Comparison of ENCODE assay signal across 16 cellular contexts in genomic region chr19:46872967-46873366, GRCh38. TPM values are rescaled to one million over a fixed set of nuclear protein-coding genes. Genes with fewer than 3 reads are reported as not detected.
A peak's percentile ranks its signal among the peaks of the same experiment; 100 is the strongest.
DNase-seq lines count a peak whose midpoint lies in the region; ATAC-seq and TF ChIP-seq lines count a peak whose summit lies in the region.
"Had no signal": no experiment of that assay in that cellular context is flagged by ENCODE, and none has a peak within 500 bp of the region (broad histone marks: within the 10 kb centered on the region; RNA-seq: fewer than 3 reads in every experiment).

No MANE protein-coding gene starts in this region.

- peaks cover 6% of the 10 kb centered on the region for H3K79me1 ChIP-seq in mesenchymal stem cell (replicated peaks; ENCODE audit: low read length, poor library complexity, severe bottlenecking)

- H3K9me3 Mint-ChIP-seq in stimulated activated effector memory CD8-positive, alpha-beta T cell treated with anti-CD3 and anti-CD28 coated beads, Interleukin-12 subunit alpha, Interleukin-12 subunit beta, amount 100 ng/mL, for 72 hours, result no peaks in the 10 kb centered on the region
- H3K9me3 Mint-ChIP-seq: CD4-positive, alpha-beta memory T cell had no signal

- no peaks in the 10 kb centered on the region for H3K36me3 ChIP-seq in breast epithelium
- H3K36me3 ChIP-seq in mesenchymal stem cell (ENCODE audit: control insufficient read depth in 1 of 2, insufficient read depth in 2 of 2, low read depth in 1 of 2, low read length in 2 of 2), result peaks cover 0 to 7% of the 10 kb centered on the region in 2 experiments

- H3K14ac ChIP-seq in mesenchymal stem cell (ENCODE audit: low read length in 2 of 2), result no peak overlapping the region

- H3K4me3 ChIP-seq in breast epithelium (no peak overlapping the region), mesenchymal stem cell (ENCODE audit: insufficient read depth in 1 of 2, low read depth in 1 of 2, low read length in 2 of 2) (no peak overlapping the region)

- peak overlapping the region; percentile 19 to 68 for H3K27ac ChIP-seq in breast epithelium
- no peak overlapping the region for H3K27ac ChIP-seq in mesenchymal stem cell (ENCODE audit: low read length, poor library complexity, severe bottlenecking)

- H2BK5ac ChIP-seq in mesenchymal stem cell (ENCODE audit: low read depth, low read length, poor library complexity, severe bottlenecking), result no peak overlapping the region

- H3K36me3 Mint-ChIP-seq in stimulated activated effector memory CD8-positive, alpha-beta T cell treated with anti-CD3 and anti-CD28 coated beads, Interleukin-12 subunit alpha, Interleukin-12 subunit beta, amount 100 ng/mL, for 72 hours, result peaks cover 24% of the 10 kb centered on the region

- H3K27me3 ChIP-seq in breast epithelium (no peaks in the 10 kb centered on the region), mesenchymal stem cell (ENCODE audit: control insufficient read depth in 1 of 2, insufficient read depth in 1 of 2, low read length in 2 of 2) (no peaks in the 10 kb centered on the region)

- no peak overlapping the region for H2BK12ac ChIP-seq in mesenchymal stem cell (ENCODE audit: low read length in 2 of 2)

- H2BK120ac ChIP-seq in mesenchymal stem cell (ENCODE audit: low read depth, low read length), result no peak overlapping the region

- H3K4me3 Mint-ChIP-seq in stimulated activated effector memory CD8-positive, alpha-beta T cell treated with anti-CD3 and anti-CD28 coated beads, Interleukin-12 subunit alpha, Interleukin-12 subunit beta, amount 100 ng/mL, for 72 hours, result no peak overlapping the region
- H3K4me3 Mint-ChIP-seq: CD4-positive, alpha-beta memory T cell had no signal

- intact Hi-C loops in breast epithelium (cut with DNase I; ENCODE audit: low total_unique reads), result no loop called here

- H3K9me3 ChIP-seq in breast epithelium, result no peaks in the 10 kb centered on the region
- H3K9me3 ChIP-seq in mesenchymal stem cell (ENCODE audit: control insufficient read depth, low read length), result no peaks in the 10 kb centered on the region

- H3K18ac ChIP-seq in mesenchymal stem cell (ENCODE audit: low read depth in 1 of 2, low read length in 2 of 2), result no peak overlapping the region

- 79% methylated on average over 4 of the region's 4 CpGs for WGBS in mesenchymal stem cell

- H2AFZ ChIP-seq in mesenchymal stem cell (ENCODE audit: low read depth, low read length), result no peak overlapping the region

- no peak overlapping the region for H2BK15ac ChIP-seq in mesenchymal stem cell (ENCODE audit: low read depth, poor library complexity, severe bottlenecking)

- no peak for TF ChIP-seq CTCF in breast epithelium (IDR thresholded peaks at IDR 0.05)

- H3K4ac ChIP-seq in mesenchymal stem cell (ENCODE audit: low read depth in 1 of 2, low read length in 2 of 2), result no peak overlapping the region

- peaks cover 7% of the 10 kb centered on the region for H3K4me1 Mint-ChIP-seq in stimulated activated effector memory CD8-positive, alpha-beta T cell treated with anti-CD3 and anti-CD28 coated beads, Interleukin-12 subunit alpha, Interleukin-12 subunit beta, amount 100 ng/mL, for 72 hours

- H4K8ac ChIP-seq in mesenchymal stem cell (ENCODE audit: low read length), result no peak overlapping the region

- H3K4me2 ChIP-seq in mesenchymal stem cell (ENCODE audit: low read length, poor library complexity, severe bottlenecking), result no peak overlapping the region

- H3K9ac ChIP-seq in mesenchymal stem cell (ENCODE audit: low read length), result no peak overlapping the region

- DNase-seq in activated CD8-positive, alpha-beta memory T cell treated with anti-CD3 and anti-CD28 coated beads for 24 hours, result peak; percentile 37
- DNase-seq in activated CD8-positive, alpha-beta memory T cell treated with anti-CD3 and anti-CD28 coated beads, Interleukin-2, amount 50 U/mL, for 4 hours, result no peak
- no peak for DNase-seq in breast epithelium (ENCODE audit: low spot score in 2 of 2)
- no peak for DNase-seq in mesenchymal stem cell
- no peak for DNase-seq in stimulated activated effector memory CD8-positive, alpha-beta T cell treated with anti-CD3 and anti-CD28 coated beads, Interleukin-12 subunit alpha, Interleukin-12 subunit beta, amount 100 ng/mL, for 72 hours (ENCODE audit: low spot score in 2 of 2)
- DNase-seq in middle frontal gyrus (ENCODE audit: extremely low spot score, low spot score), result no peak
- DNase-seq: 8988T; Calu3; CD4-positive, alpha-beta memory T cell; HCEC 1CT; NCI-H1105 treated with DMSO at 0.1 percent for 48 hours; NCI-H1694; NCI-H2081 treated with DMSO at 0.1 percent for 48 hours; SHP77 treated with DMSO at 0.1 percent for 48 hours had no signal

- ATAC-seq in stimulated activated effector memory CD8-positive, alpha-beta T cell treated with anti-CD3 and anti-CD28 coated beads, Interleukin-12 subunit alpha, Interleukin-12 subunit beta, amount 100 ng/mL, for 72 hours, result no peak
- ATAC-seq in HG02852 (IDR thresholded peaks at IDR 0.05; ENCODE audit: unreplicated experiment) (no peak), HG02981 (IDR thresholded peaks at IDR 0.05; ENCODE audit: unreplicated experiment) (no peak)

- no peak overlapping the region for H4K91ac ChIP-seq in mesenchymal stem cell (ENCODE audit: low read length)

- no peak overlapping the region for H3K23ac ChIP-seq in mesenchymal stem cell (ENCODE audit: low read length in 2 of 2)

- no peak for TF ChIP-seq POLR2A in breast epithelium (IDR thresholded peaks at IDR 0.05)

- H3K4me1 ChIP-seq in breast epithelium (no peaks in the 10 kb centered on the region), mesenchymal stem cell (ENCODE audit: control insufficient read depth, insufficient read depth, low read depth, low read length) (peaks cover 5% of the 10 kb centered on the region)

- H3K27ac Mint-ChIP-seq in stimulated activated effector memory CD8-positive, alpha-beta T cell treated with anti-CD3 and anti-CD28 coated beads, Interleukin-12 subunit alpha, Interleukin-12 subunit beta, amount 100 ng/mL, for 72 hours, result no peak overlapping the region
- H3K27ac Mint-ChIP-seq: CD4-positive, alpha-beta memory T cell had no signal

- H2AK5ac ChIP-seq in mesenchymal stem cell (ENCODE audit: low read length, severe bottlenecking), result peak overlapping the region; percentile 59

RNA-seq across cellular contexts. Expression of gene ARHGAP35, which starts 12.2 kb away (rescaled TPM):
- total RNA-seq in breast epithelium, result 10 to 100 TPM; 44.8 to 61.9 (median 60.3) TPM
- 40.0 TPM for polyA plus RNA-seq in mesenchymal stem cell (2013, experiment 1 of 2)
- 36.9 TPM for polyA plus RNA-seq in mesenchymal stem cell (2013, experiment 2 of 2)

RNA-seq across cellular contexts. Expression of gene AP2S1, which starts 22.3 kb away (rescaled TPM):
- 100 to 1,000 TPM in 2 of 3 donors, 10 to 100 TPM in 1; 63.1 to 108 (median 101) TPM for total RNA-seq in breast epithelium
- 284 TPM for polyA plus RNA-seq in mesenchymal stem cell (2013, experiment 1 of 2)
- polyA plus RNA-seq in mesenchymal stem cell (2013, experiment 2 of 2), result 308 TPM
